Comparison of ENCODE assay signal across 2 cellular contexts in the genomic region with DNA sequence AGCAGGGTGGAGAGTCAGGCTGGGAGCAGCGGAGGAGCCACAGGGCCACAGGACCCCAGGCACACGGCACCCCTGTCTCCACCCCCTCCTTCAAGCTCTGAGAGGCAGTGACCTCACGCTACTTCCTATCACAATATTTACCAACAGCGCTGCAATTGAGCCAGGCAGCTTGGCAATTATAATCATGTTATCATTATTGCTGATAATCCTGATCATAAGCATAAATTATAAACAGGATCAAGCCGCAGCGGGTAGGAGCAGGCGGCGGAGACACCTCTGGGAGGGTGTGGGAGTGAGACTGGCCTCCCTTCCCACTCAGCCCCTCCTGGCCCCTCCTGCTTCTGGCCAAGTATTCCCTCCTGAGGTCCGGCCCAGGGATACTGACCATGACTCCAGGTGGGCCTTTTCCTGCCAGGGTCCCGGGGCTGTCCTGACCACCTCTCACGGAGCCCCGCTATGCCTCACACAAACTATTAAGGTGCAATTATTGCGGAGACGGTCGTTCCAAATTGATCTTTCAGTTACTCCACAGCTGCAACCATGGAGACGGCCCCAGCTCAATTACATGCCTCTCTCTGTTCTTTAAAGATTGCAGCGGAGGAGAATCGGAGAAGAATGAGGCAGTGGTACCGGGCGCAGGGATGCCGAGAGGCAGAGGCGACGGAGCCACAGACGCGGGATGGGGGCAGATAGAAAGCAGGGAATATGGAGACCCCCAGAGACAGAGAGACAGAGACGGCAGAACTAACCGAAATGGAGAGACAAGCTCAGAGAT.
TF ChIP-seq lines count a peak whose summit lies in the region.

No MANE protein-coding gene starts in this region.

TF ChIP-seq in SK-N-SH, 30 proteins besides CTCF, POLR2A, EP300 and RAD21:
- TF ChIP-seq RCOR1 (IDR thresholded peaks at IDR 0.05; ENCODE audit: low read length) (no peak), RXRA (IDR thresholded peaks at IDR 0.05; ENCODE audit: borderline replicate concordance, low read depth) (no peak), GATA2 (CRISPR knock-in tag; IDR thresholded peaks at IDR 0.05) (no peak), CHD2 (IDR thresholded peaks at IDR 0.05; ENCODE audit: low read length, partially characterized antibody) (no peak), POLR2AphosphoS5 (IDR thresholded peaks at IDR 0.05; ENCODE audit: low read depth, low read length) (no peak), MEF2A (IDR thresholded peaks at IDR 0.05; ENCODE audit: borderline replicate concordance, low read depth) (no peak), YY1 (IDR thresholded peaks at IDR 0.05; ENCODE audit: low read depth) (no peak), TCF12 (IDR thresholded peaks at IDR 0.05) (no peak), JUND (IDR thresholded peaks at IDR 0.05) (no peak), SMC3 (IDR thresholded peaks at IDR 0.05; ENCODE audit: low read depth, low read length) (no peak), TEAD4 (IDR thresholded peaks at IDR 0.05; ENCODE audit: borderline replicate concordance, insufficient read depth) (no peak), FOXJ3 (CRISPR knock-in tag; IDR thresholded peaks at IDR 0.05) (no peak), NFIC (IDR thresholded peaks at IDR 0.05; ENCODE audit: borderline replicate concordance) (no peak)
- TF ChIP-seq, protein P1, sequence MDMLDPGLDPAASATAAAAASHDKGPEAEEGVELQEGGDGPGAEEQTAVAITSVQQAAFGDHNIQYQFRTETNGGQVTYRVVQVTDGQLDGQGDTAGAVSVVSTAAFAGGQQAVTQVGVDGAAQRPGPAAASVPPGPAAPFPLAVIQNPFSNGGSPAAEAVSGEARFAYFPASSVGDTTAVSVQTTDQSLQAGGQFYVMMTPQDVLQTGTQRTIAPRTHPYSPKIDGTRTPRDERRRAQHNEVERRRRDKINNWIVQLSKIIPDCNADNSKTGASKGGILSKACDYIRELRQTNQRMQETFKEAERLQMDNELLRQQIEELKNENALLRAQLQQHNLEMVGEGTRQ (IDR thresholded peaks at IDR 0.05; ENCODE audit: borderline replicate concordance, low read depth, low read length): no peak
- TF ChIP-seq, protein P2, sequence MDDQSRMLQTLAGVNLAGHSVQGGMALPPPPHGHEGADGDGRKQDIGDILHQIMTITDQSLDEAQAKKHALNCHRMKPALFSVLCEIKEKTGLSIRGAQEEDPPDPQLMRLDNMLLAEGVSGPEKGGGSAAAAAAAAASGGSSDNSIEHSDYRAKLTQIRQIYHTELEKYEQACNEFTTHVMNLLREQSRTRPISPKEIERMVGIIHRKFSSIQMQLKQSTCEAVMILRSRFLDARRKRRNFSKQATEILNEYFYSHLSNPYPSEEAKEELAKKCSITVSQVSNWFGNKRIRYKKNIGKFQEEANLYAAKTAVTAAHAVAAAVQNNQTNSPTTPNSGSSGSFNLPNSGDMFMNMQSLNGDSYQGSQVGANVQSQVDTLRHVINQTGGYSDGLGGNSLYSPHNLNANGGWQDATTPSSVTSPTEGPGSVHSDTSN (IDR thresholded peaks at IDR 0.05): no peak
- TF ChIP-seq, protein P3, sequence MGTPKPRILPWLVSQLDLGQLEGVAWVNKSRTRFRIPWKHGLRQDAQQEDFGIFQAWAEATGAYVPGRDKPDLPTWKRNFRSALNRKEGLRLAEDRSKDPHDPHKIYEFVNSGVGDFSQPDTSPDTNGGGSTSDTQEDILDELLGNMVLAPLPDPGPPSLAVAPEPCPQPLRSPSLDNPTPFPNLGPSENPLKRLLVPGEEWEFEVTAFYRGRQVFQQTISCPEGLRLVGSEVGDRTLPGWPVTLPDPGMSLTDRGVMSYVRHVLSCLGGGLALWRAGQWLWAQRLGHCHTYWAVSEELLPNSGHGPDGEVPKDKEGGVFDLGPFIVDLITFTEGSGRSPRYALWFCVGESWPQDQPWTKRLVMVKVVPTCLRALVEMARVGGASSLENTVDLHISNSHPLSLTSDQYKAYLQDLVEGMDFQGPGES (IDR thresholded peaks at IDR 0.05; ENCODE audit: low read depth, low read length): no peak
- TF ChIP-seq, protein P4, sequence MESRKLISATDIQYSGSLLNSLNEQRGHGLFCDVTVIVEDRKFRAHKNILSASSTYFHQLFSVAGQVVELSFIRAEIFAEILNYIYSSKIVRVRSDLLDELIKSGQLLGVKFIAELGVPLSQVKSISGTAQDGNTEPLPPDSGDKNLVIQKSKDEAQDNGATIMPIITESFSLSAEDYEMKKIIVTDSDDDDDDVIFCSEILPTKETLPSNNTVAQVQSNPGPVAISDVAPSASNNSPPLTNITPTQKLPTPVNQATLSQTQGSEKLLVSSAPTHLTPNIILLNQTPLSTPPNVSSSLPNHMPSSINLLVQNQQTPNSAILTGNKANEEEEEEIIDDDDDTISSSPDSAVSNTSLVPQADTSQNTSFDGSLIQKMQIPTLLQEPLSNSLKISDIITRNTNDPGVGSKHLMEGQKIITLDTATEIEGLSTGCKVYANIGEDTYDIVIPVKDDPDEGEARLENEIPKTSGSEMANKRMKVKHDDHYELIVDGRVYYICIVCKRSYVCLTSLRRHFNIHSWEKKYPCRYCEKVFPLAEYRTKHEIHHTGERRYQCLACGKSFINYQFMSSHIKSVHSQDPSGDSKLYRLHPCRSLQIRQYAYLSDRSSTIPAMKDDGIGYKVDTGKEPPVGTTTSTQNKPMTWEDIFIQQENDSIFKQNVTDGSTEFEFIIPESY (IDR thresholded peaks at IDR 0.05; ENCODE audit: borderline replicate concordance, low read depth): no peak

TF ChIP-seq in SK-N-SH treated with all-trans-retinoic acid at 6 μM for 48 hours, 23 proteins besides CTCF, POLR2A, EP300 and RAD21:
- TF ChIP-seq ZNF8 (CRISPR knock-in tag; IDR thresholded peaks at IDR 0.05) (no peak), BACH2 (CRISPR knock-in tag; IDR thresholded peaks at IDR 0.05; ENCODE audit: borderline replicate concordance) (no peak), RARB (CRISPR knock-in tag; IDR thresholded peaks at IDR 0.05) (no peak)
